Comparison of ENCODE assay signal across 1 cellular context in genomic region chr17:75610103-75610984, GRCh38.
TF ChIP-seq lines count a peak whose summit lies in the region.

No MANE protein-coding gene starts in this region.

TF ChIP-seq in HepG2, 621 proteins besides CTCF, POLR2A, EP300 and RAD21 (continued from another document and continues in another):
- TF ChIP-seq SNAI1 (CRISPR knock-in tag; IDR thresholded peaks at IDR 0.05; ENCODE audit: borderline replicate concordance): 0 out of 2 replicates have a peak, but pooled peaks have one; percentile 23
- no peak for TF ChIP-seq FUBP1 (CRISPR knock-in tag; IDR thresholded peaks at IDR 0.05; ENCODE audit: borderline replicate concordance)
- no peak for TF ChIP-seq RNF2 (conservative IDR thresholded peaks at IDR 0.05; ENCODE audit: low read depth)
- 0 out of 2 replicates have a peak, but pooled peaks have one; percentile 33 for TF ChIP-seq ZSCAN25 (CRISPR knock-in tag; IDR thresholded peaks at IDR 0.05)
- TF ChIP-seq ZGPAT (CRISPR knock-in tag; IDR thresholded peaks at IDR 0.05): peak; percentile 59; the same call in 1 of the 2 replicates
- TF ChIP-seq XRCC5 (optimal IDR thresholded peaks at IDR 0.05; ENCODE audit: low read length): peak; percentile 64
- TF ChIP-seq ARID3A (IDR thresholded peaks at IDR 0.05; ENCODE audit: low read depth, low read length): peak; percentile 62; the same call in 1 of the 2 replicates
- peak; percentile 99 for TF ChIP-seq HIC2 (CRISPR knock-in tag; IDR thresholded peaks at IDR 0.05; ENCODE audit: low read depth)
- TF ChIP-seq AHDC1 (CRISPR knock-in tag; IDR thresholded peaks at IDR 0.05; ENCODE audit: borderline replicate concordance): peak; percentile 23; the same call in 1 of the 2 replicates
- peak; percentile 46; the same call in 1 of the 2 replicates for TF ChIP-seq ZFX (CRISPR knock-in tag; IDR thresholded peaks at IDR 0.05; ENCODE audit: low read depth)
- no peak for TF ChIP-seq ZKSCAN5 (CRISPR knock-in tag; IDR thresholded peaks at IDR 0.05)
- TF ChIP-seq ZNF343 (CRISPR knock-in tag; IDR thresholded peaks at IDR 0.05): no peak
- no peak for TF ChIP-seq MEIS1 (CRISPR knock-in tag; IDR thresholded peaks at IDR 0.05; ENCODE audit: borderline replicate concordance)
- peak; percentile 28; the same call in 1 of the 2 replicates for TF ChIP-seq CHD4 (IDR thresholded peaks at IDR 0.05; ENCODE audit: borderline replicate concordance, low read length)
- TF ChIP-seq ZNF574 (CRISPR knock-in tag; IDR thresholded peaks at IDR 0.05): no peak
- TF ChIP-seq ONECUT2 (CRISPR knock-in tag; IDR thresholded peaks at IDR 0.05): no peak
- peak; percentile 54; the same call in 1 of the 2 replicates for TF ChIP-seq KDM2A (CRISPR knock-in tag; IDR thresholded peaks at IDR 0.05; ENCODE audit: borderline replicate concordance, low read depth)
- TF ChIP-seq RELA (CRISPR knock-in tag; IDR thresholded peaks at IDR 0.05): no peak
- TF ChIP-seq ZNF781 (CRISPR knock-in tag; IDR thresholded peaks at IDR 0.05; ENCODE audit: borderline replicate concordance, not compliant biosample characterization): peak; percentile 55
- peak; percentile 80; the same call in 1 of the 2 replicates for TF ChIP-seq FOXC1 (CRISPR knock-in tag; IDR thresholded peaks at IDR 0.05; ENCODE audit: borderline replicate concordance)
- TF ChIP-seq POGK (CRISPR knock-in tag; conservative IDR thresholded peaks at IDR 0.05): peak; percentile 73
- TF ChIP-seq HMGA1 (CRISPR knock-in tag; conservative IDR thresholded peaks at IDR 0.05): no peak
- no peak for TF ChIP-seq ZBTB33 (CRISPR knock-in tag; IDR thresholded peaks at IDR 0.05)
- no peak for TF ChIP-seq ZFP36L2 (CRISPR knock-in tag; IDR thresholded peaks at IDR 0.05)
- TF ChIP-seq HNRNPLL (IDR thresholded peaks at IDR 0.05; ENCODE audit: low read depth, low read length, poor library complexity, severe bottlenecking): peak; percentile 56
- 0 out of 2 replicates have a peak, but pooled peaks have one; percentile 18 for TF ChIP-seq PITX1 (CRISPR knock-in tag; IDR thresholded peaks at IDR 0.05)
- TF ChIP-seq KDM5B (CRISPR knock-in tag; IDR thresholded peaks at IDR 0.05; ENCODE audit: borderline replicate concordance): 0 out of 2 replicates have a peak, but pooled peaks have one; percentile 19
- no peak for TF ChIP-seq ZNF17 (CRISPR knock-in tag; IDR thresholded peaks at IDR 0.05)
- no peak for TF ChIP-seq NCOA5 (CRISPR knock-in tag; IDR thresholded peaks at IDR 0.05)
- TF ChIP-seq ZNF484 (CRISPR knock-in tag; IDR thresholded peaks at IDR 0.05; ENCODE audit: borderline replicate concordance, low read depth): no peak
- no peak for TF ChIP-seq SRSF9 (IDR thresholded peaks at IDR 0.05; ENCODE audit: borderline replicate concordance, insufficient read depth, low read depth, low read length, poor library complexity, severe bottlenecking)
- TF ChIP-seq ZNF24 (IDR thresholded peaks at IDR 0.05): no peak
- TF ChIP-seq ZBTB37 (CRISPR knock-in tag; IDR thresholded peaks at IDR 0.05): peak; percentile 59; the same call in 1 of the 2 replicates
- TF ChIP-seq ZNF558 (CRISPR knock-in tag; IDR thresholded peaks at IDR 0.05; ENCODE audit: borderline replicate concordance): no peak
- TF ChIP-seq ZC3H4 (CRISPR knock-in tag; IDR thresholded peaks at IDR 0.05; ENCODE audit: borderline replicate concordance): no peak
- TF ChIP-seq TAF15 (IDR thresholded peaks at IDR 0.05; ENCODE audit: low read depth, low read length, poor library complexity, severe bottlenecking): peak; percentile 11
